8 cellular contexts compared by ENCODE assay signal in the genomic region with DNA sequence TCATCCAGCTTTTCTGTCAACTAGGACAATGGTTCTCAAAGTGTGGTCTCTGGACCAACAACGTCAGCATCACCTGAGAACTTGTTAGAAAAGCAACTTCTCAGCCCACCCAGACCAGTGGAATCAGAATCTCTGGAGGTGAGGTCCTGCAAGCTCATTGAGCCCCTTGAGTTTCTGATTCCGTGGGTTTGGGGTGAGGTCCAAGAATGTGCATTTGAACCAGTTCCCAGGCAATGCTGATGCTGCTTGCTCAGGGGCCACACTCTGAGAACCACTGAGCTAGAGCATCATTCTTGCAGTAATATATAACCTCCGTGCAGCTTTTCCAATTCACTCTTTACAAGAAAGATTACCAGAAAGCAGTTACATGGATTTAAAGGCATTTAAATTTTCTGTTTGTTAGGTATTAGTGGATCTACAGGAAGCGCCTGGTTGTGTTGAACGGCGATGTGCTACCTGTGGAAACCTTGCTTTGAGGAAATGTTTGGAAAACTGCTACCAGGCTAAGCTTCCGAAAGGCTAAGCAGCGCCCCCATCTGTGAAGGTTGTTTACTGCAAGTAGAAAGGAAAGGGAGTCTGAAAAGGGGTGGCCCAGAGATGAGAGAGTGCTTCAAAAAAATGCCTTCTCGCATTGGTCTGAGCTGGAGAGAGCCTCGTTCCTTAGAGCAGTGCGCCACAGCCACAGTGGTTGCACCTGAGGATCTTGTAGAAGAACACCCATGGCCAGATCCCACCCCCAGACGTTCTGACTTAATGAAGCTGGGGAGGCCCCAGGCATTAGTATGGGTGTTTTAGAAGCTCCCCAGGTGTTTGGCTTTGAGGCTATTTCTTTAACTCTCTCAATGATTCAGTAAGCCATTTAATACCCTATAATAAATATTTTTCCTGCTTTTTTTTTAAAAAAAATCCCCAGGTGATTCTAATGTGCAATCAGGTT. TPM values are rescaled to one million over a fixed set of nuclear protein-coding genes. Genes with fewer than 3 reads are reported as not detected.
DNase-seq lines count a peak whose midpoint lies in the region; ATAC-seq and TF ChIP-seq lines count a peak whose summit lies in the region.

No MANE protein-coding gene starts in this region.

- H2BK20ac ChIP-seq in IMR-90 (ENCODE audit: low read depth, low read length): no peak overlapping the region

- no peaks in the 10 kb centered on the region for H4K20me1 ChIP-seq in IMR-90 (ENCODE audit: insufficient read depth, low read length)

- H2BK5ac ChIP-seq in IMR-90 (ENCODE audit: low read depth, low read length, poor library complexity, severe bottlenecking): no peak overlapping the region
- H2BK5ac ChIP-seq in mesendoderm (ENCODE audit: low read length): no peak overlapping the region

- H3K4me2 ChIP-seq in IMR-90 (ENCODE audit: low read depth, low read length) (no peak overlapping the region), mesendoderm (ENCODE audit: low read length) (no peak overlapping the region)

- no peak overlapping the region for H3K23ac ChIP-seq in IMR-90 (ENCODE audit: low read depth, low read length)
- H3K23ac ChIP-seq in mesendoderm (ENCODE audit: low read length): no peak overlapping the region

- H3K18ac ChIP-seq in IMR-90 (ENCODE audit: low read depth, low read length) (no peak overlapping the region), mesendoderm (ENCODE audit: low read length) (no peak overlapping the region)

- H4K5ac ChIP-seq in IMR-90 (ENCODE audit: low read depth, low read length) (no peak overlapping the region), mesendoderm (ENCODE audit: low read length) (no peak overlapping the region)

- H2BK15ac ChIP-seq in IMR-90 (ENCODE audit: low read depth, low read length): no peak overlapping the region
- no peak overlapping the region for H2BK15ac ChIP-seq in mesendoderm (replicated peaks; ENCODE audit: low read depth)

- H2AK5ac ChIP-seq in IMR-90 (ENCODE audit: low read depth, low read length) (no peak overlapping the region), mesendoderm (ENCODE audit: low read length) (no peak overlapping the region)

- no peaks in the 10 kb centered on the region for H3K79me2 ChIP-seq in mesendoderm (ENCODE audit: control insufficient read depth, insufficient read depth, low read length)

- no TSS peak for BruUV-seq in IMR-90 (replicated peaks; lab: Mats Ljungman, UMichigan)

- no peak for TF ChIP-seq POLR2A in IMR-90 (IDR thresholded peaks at IDR 0.05; ENCODE audit: low read depth, low read length)

- H3K9me1 ChIP-seq in IMR-90 (ENCODE audit: insufficient read depth, low read length): peaks cover 17% of the 10 kb centered on the region

- peak; percentile 70 for TF ChIP-seq RAD21 in IMR-90 (IDR thresholded peaks at IDR 0.05; ENCODE audit: low read length)

- no peak overlapping the region for H4K91ac ChIP-seq in IMR-90 (ENCODE audit: insufficient read depth, low read depth, low read length)

- no peak overlapping the region for H3K14ac ChIP-seq in IMR-90 (replicated peaks; ENCODE audit: low read depth, low read length)

- POLR2A ChIA-PET in IMR-90 (lab: Charles Lee; ENCODE audit: unreplicated experiment): no interaction called here

- no peak overlapping the region for H2BK120ac ChIP-seq in IMR-90 (ENCODE audit: low read depth, low read length)
- H2BK120ac ChIP-seq in mesendoderm (ENCODE audit: low read depth, low read length): no peak overlapping the region

- H2AK9ac ChIP-seq in IMR-90 (replicated peaks; ENCODE audit: low read depth, low read length, poor library complexity): peak overlapping the region; percentile 66

- dilution Hi-C loops in IMR-90 (cut with HindIII; ENCODE audit: low sequenced_read_pairs, unreplicated experiment): no loop called here

- ATAC-seq in IMR-90 (ENCODE audit: low read depth) (peak; percentile 50), HG02623 (IDR thresholded peaks at IDR 0.05; ENCODE audit: unreplicated experiment) (no peak), HG03439 (IDR thresholded peaks at IDR 0.05; ENCODE audit: unreplicated experiment) (no peak)

- H2AFZ ChIP-seq in IMR-90 (replicated peaks; ENCODE audit: low read length, poor library complexity): peak overlapping the region; percentile 8

- H4K8ac ChIP-seq in IMR-90 (ENCODE audit: low read depth in 2 of 2, low read length in 2 of 2): no peak overlapping the region; a peak in 1 of 4 replicates
- no peak overlapping the region for H4K8ac ChIP-seq in mesendoderm (ENCODE audit: low read depth, low read length)

- H3K36me3 ChIP-seq in IMR-90 (ENCODE audit: control insufficient read depth, insufficient read depth, low read length) (peaks cover 10% of the 10 kb centered on the region), mesendoderm (ENCODE audit: control insufficient read depth, insufficient read depth, low read length) (no peaks in the 10 kb centered on the region)

- H3K79me1 ChIP-seq in IMR-90 (ENCODE audit: low read depth in 1 of 2, low read length in 2 of 2) (peaks cover 17 to 35% of the 10 kb centered on the region in 2 experiments), mesendoderm (ENCODE audit: low read length) (no peaks in the 10 kb centered on the region)

- H3K27me3 ChIP-seq in IMR-90 (ENCODE audit: control insufficient read depth, insufficient read depth, low read length): no peaks in the 10 kb centered on the region
- no peaks in the 10 kb centered on the region for H3K27me3 ChIP-seq in mesendoderm (ENCODE audit: insufficient read depth, low read length, poor library complexity)

- peak; percentile 63 for TF ChIP-seq CTCF in IMR-90 (conservative IDR thresholded peaks at IDR 0.05; ENCODE audit: low read depth, low read length)

- peak; percentile 48 for DNase-seq in NCI-H2196 (lab: John Stamatoyannopoulos, UW; ENCODE audit: unreplicated experiment)
- DNase-seq in NCI-H2196 treated with DMSO at 0.1 percent for 48 hours (lab: John Stamatoyannopoulos, UW; ENCODE audit: unreplicated experiment): no peak
- DNase-seq in IMR-90: peak; percentile 36
- peak; percentile 25 to 60 for DNase-seq in SW 1271 (lab: John Stamatoyannopoulos, UW)
- DNase-seq in dermis microvascular lymphatic vessel endothelial cell (ENCODE audit: low read depth in 2 of 2): peak; percentile 52 to 67
- peak; percentile 86 for DNase-seq in mesendoderm

- H3K9ac ChIP-seq in IMR-90 (ENCODE audit: low read depth, low read length) (no peak overlapping the region), mesendoderm (ENCODE audit: low read length) (no peak overlapping the region)

- in situ Hi-C loops in IMR-90 (cut with MboI; ENCODE audit: low sequenced_read_pairs): loop anchor here (25.0 kb wide), 1 partner anchor 509 kb away; no protein-coding TSS in a partner anchor

- H3K27ac ChIP-seq in IMR-90 (ENCODE audit: insufficient read depth, low read length): no peak overlapping the region
- H3K27ac ChIP-seq in mesendoderm (ENCODE audit: low read depth, low read length): no peak overlapping the region

- intact Hi-C loops in IMR-90 (cut with micrococcal nuclease): no loop called here

- no peaks in the 10 kb centered on the region for H3K9me3 ChIP-seq in IMR-90 (ENCODE audit: control insufficient read depth, insufficient read depth, low read length)

- H3K4me3 ChIP-seq in IMR-90 (ENCODE audit: insufficient read depth, low read depth, low read length) (no peak overlapping the region), mesendoderm (ENCODE audit: low read length) (no peak overlapping the region)

- H3K56ac ChIP-seq in IMR-90 (ENCODE audit: extremely low read depth, insufficient read depth, low read length) (no peak overlapping the region), mesendoderm (ENCODE audit: low read length) (no peak overlapping the region)

- WGBS in IMR-90 (ENCODE audit: extremely low coverage in 2 of 2, insufficient read length in 1 of 2), 2 experiments: 57% methylated on average over 6 of the region's 12 CpGs; no CpG with 5 or more reads in 1 of the 2 experiments
- no CpG with 5 or more reads among the region's 12 CpGs for WGBS in mesendoderm (ENCODE audit: extremely low coverage, insufficient coverage, low lambda C conversion rate)

- CTCF ChIA-PET in IMR-90 (lab: Yijun Ruan, JAX): interaction anchor here (0.6 to 2.6 kb wide), 12 partner anchors 9 to 158 kb away, joined by 3 to 20 read pairs (median 3); a partner anchor contains a TSS

- no peak overlapping the region for H3K4ac ChIP-seq in IMR-90 (ENCODE audit: low read depth, low read length)
- no peak overlapping the region for H3K4ac ChIP-seq in mesendoderm (ENCODE audit: low read depth, low read length)

- H3K4me1 ChIP-seq in IMR-90 (ENCODE audit: control insufficient read depth, insufficient read depth, low read length): peaks cover 12% of the 10 kb centered on the region
- peaks cover 3% of the 10 kb centered on the region for H3K4me1 ChIP-seq in mesendoderm (ENCODE audit: control insufficient read depth, low read depth, low read length)

TF ChIP-seq in IMR-90, 13 proteins besides CTCF, POLR2A, EP300 and RAD21:
- TF ChIP-seq BHLHE40 (IDR thresholded peaks at IDR 0.05; ENCODE audit: low read depth, low read length) (no peak), SMC3 (IDR thresholded peaks at IDR 0.05; ENCODE audit: low read depth, low read length) (peak; percentile 71)

RNA-seq across cellular contexts. Expression of a gene that starts 50.0 kb away (rescaled TPM):
- total RNA-seq in IMR-90 (2012; rRNA removed): not detected in 2 replicates
- polyA plus RNA-seq in IMR-90 (2012; rRNA removed): not detected in 2 replicates
- not detected in 2 replicates for polyA plus RNA-seq in IMR-90 (2012; cell fraction: cytosol; rRNA removed)
- not detected in 2 replicates for polyA plus RNA-seq in IMR-90 (2012; cell fraction: nucleus; rRNA removed; ENCODE audit: low replicate concordance)
- total RNA-seq in dermis microvascular lymphatic vessel endothelial cell: not detected in 2 replicates
- 0.06 TPM for polyA plus RNA-seq in mesendoderm (2013, experiment 1 of 2)
- 0.06 TPM for polyA plus RNA-seq in mesendoderm (2013, experiment 2 of 2)
